11 cellular contexts compared by ENCODE assay signal in genomic region chr5:138938526-138938925, GRCh38.
"Had no signal": no experiment of that assay in that cellular context is flagged by ENCODE, and none has a peak within 500 bp of the region (broad histone marks: within the 10 kb centered on the region; RNA-seq: fewer than 3 reads in every experiment).

No MANE protein-coding gene starts in this region.

- H3K27me3 Mint-ChIP-seq: activated CD4-positive, alpha-beta memory T cell treated with anti-CD3 and anti-CD28 coated beads, Interleukin-2, amount 10 ng/mL, durations not matched to agents 7 days and 5 days; activated naive CD4-positive, alpha-beta T cell treated with anti-CD3 and anti-CD28 coated beads, Interleukin-2, amount 10 ng/mL, durations not matched to agents 7 days and 5 days had no signal

- ATAC-seq: natural killer cell had no signal

- H3K27ac Mint-ChIP-seq: activated CD4-positive, alpha-beta memory T cell treated with anti-CD3 and anti-CD28 coated beads, Interleukin-2, amount 10 ng/mL, durations not matched to agents 7 days and 5 days; activated naive CD4-positive, alpha-beta T cell treated with anti-CD3 and anti-CD28 coated beads, Interleukin-2, amount 10 ng/mL, durations not matched to agents 7 days and 5 days; natural killer cell had no signal

- H3K36me3 ChIP-seq: colonic mucosa, ovary had no signal

- H3K4me3 ChIP-seq: colonic mucosa, lower lobe of right lung, ovary had no signal

- H3K9me3 Mint-ChIP-seq: activated CD4-positive, alpha-beta memory T cell treated with anti-CD3 and anti-CD28 coated beads, Interleukin-2, amount 10 ng/mL, durations not matched to agents 7 days and 5 days; activated naive CD4-positive, alpha-beta T cell treated with anti-CD3 and anti-CD28 coated beads, Interleukin-2, amount 10 ng/mL, durations not matched to agents 7 days and 5 days; natural killer cell had no signal

- H3K36me3 Mint-ChIP-seq: activated naive CD4-positive, alpha-beta T cell treated with anti-CD3 and anti-CD28 coated beads, Interleukin-2, amount 10 ng/mL, durations not matched to agents 7 days and 5 days; natural killer cell had no signal

- H3K4me3 Mint-ChIP-seq: activated CD4-positive, alpha-beta memory T cell treated with anti-CD3 and anti-CD28 coated beads, Interleukin-2, amount 10 ng/mL, durations not matched to agents 7 days and 5 days; activated naive CD4-positive, alpha-beta T cell treated with anti-CD3 and anti-CD28 coated beads, Interleukin-2, amount 10 ng/mL, durations not matched to agents 7 days and 5 days; natural killer cell had no signal

- H3K4me1 ChIP-seq: colonic mucosa, lower lobe of right lung had no signal

- DNase-seq: activated CD4-positive, alpha-beta memory T cell treated with anti-CD3 and anti-CD28 coated beads, Interleukin-2, amount 10 ng/mL, durations not matched to agents 7 days and 5 days; activated CD8-positive, alpha-beta memory T cell treated with anti-CD3 and anti-CD28 coated beads, Interleukin-2, amount 50 U/mL, for 48 hours; activated naive CD4-positive, alpha-beta T cell treated with anti-CD3 and anti-CD28 coated beads, Interleukin-2, amount 10 ng/mL, durations not matched to agents 7 days and 5 days; colonic mucosa; effector CD4-positive, alpha-beta T cell; hippocampal formation; lower lobe of right lung; natural killer cell; ovary; stimulated activated CD4-positive, alpha-beta T cell treated with anti-CD3 and anti-CD28 coated beads, Interleukin-15, amount 100 ng/mL, for 24 hours; stimulated activated CD4-positive, alpha-beta T cell treated with anti-CD3 and anti-CD28 coated beads, Interleukin-4, amount 100 ng/mL, for 4 hours had no signal

- H3K27me3 ChIP-seq: colonic mucosa, ovary had no signal

- H3K27ac ChIP-seq: colonic mucosa, lower lobe of right lung, ovary had no signal

- H3K9me3 ChIP-seq: colonic mucosa, lower lobe of right lung, ovary had no signal
